In genomic region chr3:32571192-32571485, GRCh38 we compare ENCODE assay signal across 8 cellular contexts. TPM values are rescaled to one million over a fixed set of nuclear protein-coding genes. Genes with fewer than 3 reads are reported as not detected.
A peak's percentile ranks its signal among the peaks of the same experiment; 100 is the strongest.
DNase-seq lines count a peak whose midpoint lies in the region; ATAC-seq and TF ChIP-seq lines count a peak whose summit lies in the region.

No MANE protein-coding gene starts in this region.

- H3K4me1 ChIP-seq in Loucy (ENCODE audit: insufficient read depth, low read length, poor library complexity, severe bottlenecking) (peaks cover 32% of the 10 kb centered on the region), mucosa of descending colon (ENCODE audit: low read depth) (peaks cover 12% of the 10 kb centered on the region)

- CTCF ChIA-PET in activated CD4-positive, alpha-beta T cell treated with anti-CD3 and anti-CD28 coated beads, Interleukin-2, amount 10 ng/mL, durations not matched to agents 7 days and 5 days (lab: Charles Lee) = no interaction called here

- H3K9me3 Mint-ChIP-seq in activated CD4-positive, alpha-beta T cell treated with anti-CD3 and anti-CD28 coated beads, Interleukin-2, amount 10 ng/mL, durations not matched to agents 7 days and 5 days = no peaks in the 10 kb centered on the region

- H3K27ac Mint-ChIP-seq in activated CD4-positive, alpha-beta T cell treated with anti-CD3 and anti-CD28 coated beads, Interleukin-2, amount 10 ng/mL, durations not matched to agents 7 days and 5 days = peak overlapping the region; percentile 90

- peaks cover 26% of the 10 kb centered on the region for H4K20me1 ChIP-seq in Loucy (ENCODE audit: insufficient read depth, low read length, poor library complexity, severe bottlenecking)

- H3K9me3 ChIP-seq in Loucy (ENCODE audit: insufficient read depth, low read depth, low read length) = no peaks in the 10 kb centered on the region
- H3K9me3 ChIP-seq in mucosa of descending colon = no peaks in the 10 kb centered on the region

- DNase-seq in activated CD4-positive, alpha-beta T cell treated with anti-CD3 and anti-CD28 coated beads, Interleukin-2, amount 10 ng/mL, durations not matched to agents 7 days and 5 days = no peak
- no peak for DNase-seq in activated CD4-positive, alpha-beta T cell treated with anti-CD3 and anti-CD28 coated beads for 48 hours
- no peak for DNase-seq in choroid plexus epithelial cell (ENCODE audit: low read depth)
- DNase-seq in mucosa of descending colon = no peak
- no peak for DNase-seq in RKO (ENCODE audit: low spot score)
- no peak for DNase-seq in putamen (ENCODE audit: low spot score)
- DNase-seq in posterior vena cava (ENCODE audit: low spot score) = no peak

- H3K27me3 Mint-ChIP-seq in activated CD4-positive, alpha-beta T cell treated with anti-CD3 and anti-CD28 coated beads, Interleukin-2, amount 10 ng/mL, durations not matched to agents 7 days and 5 days = no peaks in the 10 kb centered on the region

- H3K79me2 ChIP-seq in Loucy (ENCODE audit: insufficient read depth, low read length) = peaks cover 41% of the 10 kb centered on the region

- H2AFZ ChIP-seq in Loucy (ENCODE audit: low read length) = peak overlapping the region; percentile 98

- peak; percentile 41 for ATAC-seq in mucosa of descending colon

- H3F3A ChIP-seq in Loucy (ENCODE audit: low read depth) = peaks cover 3% of the 10 kb centered on the region; the same call in 1 of the 2 replicates

- peak overlapping the region; percentile 80 for H3K9ac ChIP-seq in Loucy (ENCODE audit: low read depth, low read length, poor library complexity, severe bottlenecking)

- intact Hi-C loops in mucosa of descending colon (cut with DNase I, micrococcal nuclease) (no loop called here), posterior vena cava (cut with DNase I) (no loop called here)

- peaks cover 26% of the 10 kb centered on the region for H3K4me1 Mint-ChIP-seq in activated CD4-positive, alpha-beta T cell treated with anti-CD3 and anti-CD28 coated beads, Interleukin-2, amount 10 ng/mL, durations not matched to agents 7 days and 5 days

- peaks cover 9% of the 10 kb centered on the region for H3K36me3 Mint-ChIP-seq in activated CD4-positive, alpha-beta T cell treated with anti-CD3 and anti-CD28 coated beads, Interleukin-2, amount 10 ng/mL, durations not matched to agents 7 days and 5 days (ENCODE audit: low read depth)

- H3K36me3 ChIP-seq in Loucy (ENCODE audit: insufficient read depth, low read length) (peaks cover 1% of the 10 kb centered on the region; the same call in 1 of the 2 replicates), mucosa of descending colon (ENCODE audit: low read depth) (no peaks in the 10 kb centered on the region)

- POLR2A ChIA-PET in activated CD4-positive, alpha-beta T cell treated with anti-CD3 and anti-CD28 coated beads, Interleukin-2, amount 10 ng/mL, durations not matched to agents 7 days and 5 days (lab: Charles Lee) = no interaction called here

- no peaks in the 10 kb centered on the region for H3K27me3 ChIP-seq in Loucy (ENCODE audit: insufficient read depth, low read length, poor library complexity, severe bottlenecking)

- peak overlapping the region; percentile 89 for H3K4me2 ChIP-seq in Loucy (ENCODE audit: low read depth, low read length, poor library complexity, severe bottlenecking)

- TF ChIP-seq CTCF in Loucy (conservative IDR thresholded peaks at IDR 0.05; ENCODE audit: low read length) (no peak), choroid plexus epithelial cell (conservative IDR thresholded peaks at IDR 0.05; ENCODE audit: low read depth, low read length) (no peak), mucosa of descending colon (IDR thresholded peaks at IDR 0.05) (no peak)

- no peaks in the 10 kb centered on the region for H3K9me2 ChIP-seq in Loucy (replicated peaks; ENCODE audit: low read depth, low read length)

- H3K4me3 Mint-ChIP-seq in activated CD4-positive, alpha-beta T cell treated with anti-CD3 and anti-CD28 coated beads, Interleukin-2, amount 10 ng/mL, durations not matched to agents 7 days and 5 days = peak overlapping the region; percentile 84

- H3K4me3 ChIP-seq in Loucy (ENCODE audit: low read length, poor library complexity, severe bottlenecking) (peak overlapping the region; percentile 73), choroid plexus epithelial cell (ENCODE audit: low read depth, low read length) (peak overlapping the region; percentile 96), mucosa of descending colon (peak overlapping the region; percentile 68)

RNA-seq across cellular contexts. Expression of gene DYNC1LI1, which starts 0.5 kb away (rescaled TPM):
- total RNA-seq in activated CD4-positive, alpha-beta T cell treated with anti-CD3 and anti-CD28 coated beads, Interleukin-2, amount 10 ng/mL, durations not matched to agents 7 days and 5 days = 10 to 100 TPM; 26.9 to 28.3 TPM
- total RNA-seq in mucosa of descending colon (10 to 100 TPM; 16.7 to 26.5 (median 19.9) TPM), posterior vena cava (10 to 100 TPM; 33.5 to 42.4 TPM)
